20 cellular contexts compared by ENCODE assay signal in the genomic region with DNA sequence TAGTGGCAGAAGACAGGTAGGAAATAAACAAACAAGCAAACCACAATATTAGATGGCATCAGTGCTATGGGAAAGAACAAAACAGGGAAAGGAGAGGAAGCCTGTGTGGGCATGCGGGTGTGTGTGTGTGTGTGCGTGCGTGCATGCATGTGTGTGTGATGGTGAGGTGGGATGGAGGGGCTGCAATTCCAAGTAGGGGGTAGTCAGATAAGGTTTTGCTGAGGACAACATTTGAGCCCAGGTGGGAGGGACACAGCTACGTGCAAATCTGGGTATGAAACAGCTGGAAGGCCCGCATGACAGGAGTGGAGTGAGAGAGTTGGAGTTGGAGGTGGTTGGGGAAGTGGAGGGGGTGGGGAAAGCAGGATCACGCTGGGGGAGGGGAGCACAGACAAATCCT.
DNase-seq lines count a peak whose midpoint lies in the region; FAIRE-seq and TF ChIP-seq lines count a peak whose summit lies in the region.
"Had no signal": no experiment of that assay in that cellular context is flagged by ENCODE, and none has a peak within 500 bp of the region (broad histone marks: within the 10 kb centered on the region; RNA-seq: fewer than 3 reads in every experiment).

No MANE protein-coding gene starts in this region.

- TF ChIP-seq EP300 in H1 (IDR thresholded peaks at IDR 0.05; ENCODE audit: borderline replicate concordance in 1 of 2, low read depth in 2 of 2, low read length in 2 of 2) (no peak), tibial nerve (IDR thresholded peaks at IDR 0.05) (no peak)

- H3K27ac ChIP-seq in HEK293 (ENCODE audit: extremely low read depth, low read depth, low read length) = no peak overlapping the region
- H3K27ac ChIP-seq in H1 (ENCODE audit: low read depth, low read length) = no peak overlapping the region; the same call in 1 of the 2 replicates
- H3K27ac ChIP-seq in parathyroid adenoma = no peak overlapping the region
- no peak overlapping the region for H3K27ac ChIP-seq in tibial nerve
- H3K27ac ChIP-seq: BLaER1 treated with 17β-estradiol and CSF1 and Interleukin-3, amounts not matched to agents 10 nM and 100 nM had no signal

- H3K23ac ChIP-seq in H1 (ENCODE audit: insufficient read length) = no peak overlapping the region

- H3K36me3 ChIP-seq in HEK293 (ENCODE audit: control insufficient read depth in 2 of 2, insufficient read depth in 1 of 2, low read length in 2 of 2) (no peaks in the 10 kb centered on the region), H1 (ENCODE audit: control insufficient read depth in 2 of 4, insufficient read depth in 4 of 4, low read length in 3 of 4) (no peaks in the 10 kb centered on the region), parathyroid adenoma (ENCODE audit: control insufficient read depth, insufficient read depth, low read length) (no peaks in the 10 kb centered on the region), tibial nerve (no peaks in the 10 kb centered on the region)
- H3K36me3 ChIP-seq: BLaER1 treated with 17β-estradiol and CSF1 and Interleukin-3, amounts not matched to agents 10 nM and 100 nM had no signal

- H3K18ac ChIP-seq in H1 (ENCODE audit: extremely low read depth, low read length) = no peak overlapping the region; the same call in 1 of the 2 replicates

- no peak for TF ChIP-seq RAD21 in H1 (IDR thresholded peaks at IDR 0.05 in 1 of 2, conservative IDR thresholded peaks at IDR 0.05 in 1 of 2; ENCODE audit: low read depth in 2 of 2, low read length in 2 of 2)

- no peak overlapping the region for H3K14ac ChIP-seq in H1 (ENCODE audit: insufficient read length)

- peak overlapping the region; percentile 5; the same call in 1 of the 2 replicates for H2BK15ac ChIP-seq in H1 (ENCODE audit: low read length)

- H2BK5ac ChIP-seq in H1 (ENCODE audit: low read depth, low read length) = peak overlapping the region; percentile 66

- H4K5ac ChIP-seq in H1 (ENCODE audit: insufficient read length, low read depth, low read length) = no peak overlapping the region

- H3K4me2 ChIP-seq in H1 (ENCODE audit: insufficient read depth in 1 of 2, low read depth in 2 of 2, low read length in 2 of 2) (no peak overlapping the region; a peak in 1 of 4 replicates), parathyroid adenoma (ENCODE audit: low read length) (no peak overlapping the region)
- H3K4me2 ChIP-seq: BLaER1 treated with 17β-estradiol and CSF1 and Interleukin-3, amounts not matched to agents 10 nM and 100 nM had no signal

- POLR2A ChIA-PET in HEK293 (lab: Yijun Ruan, JAX) (interaction anchor here (0.6 kb wide), 1 partner anchor 263 kb away, joined by 3 read pairs; no protein-coding TSS in a partner anchor), H1 (lab: Charles Lee; ENCODE audit: partially characterized antibody) (no interaction called here)

- H2AFZ ChIP-seq in H1 (ENCODE audit: low read length) (peak overlapping the region; percentile 65; the same call in 1 of the 2 replicates), parathyroid adenoma (peak overlapping the region; percentile 61)

- DNase-seq in H1 (ENCODE audit: low read depth in 1 of 2, low spot score in 2 of 2) (no peak), left kidney (ENCODE audit: low read depth, low spot score) (peak; percentile 28), tibial nerve (ENCODE audit: low spot score in 2 of 2) (no peak)
- no peak for DNase-seq in activated T-cell treated with anti-CD3 and anti-CD28 coated beads, Interleukin-2, amount 50 U/mL, for 1 hour
- no peak for DNase-seq in central memory CD4-positive, alpha-beta T cell
- DNase-seq: CD4-positive, CD25-positive, alpha-beta regulatory T cell; CD8-positive, alpha-beta memory T cell; COR-L47; DMS 273 treated with DMSO at 0.1 percent for 48 hours; DMS53; DND-41; EL; HCEC 1CT; HFFc6 had no signal

- no peak overlapping the region for H2AK5ac ChIP-seq in H1 (ENCODE audit: low read depth, low read length)

- WGBS in H1 (ENCODE audit: extremely low coverage in 1 of 2, insufficient coverage in 1 of 2, insufficient read length in 1 of 2, insufficient replicate concordance in 2 of 2, low coverage in 1 of 2, low lambda C conversion rate in 2 of 2, missing lambda C conversion rate in 1 of 2), 2 experiments = 86% methylated on average over 5 of the region's 6 CpGs; no CpG with 5 or more reads in 1 of the 2 experiments
- WGBS in tibial nerve, 2 donors = 87 to 89% methylated on average over 6 of the region's 6 CpGs

- H3K9me3 ChIP-seq in HEK293 (ENCODE audit: control insufficient read depth, insufficient read depth, low read depth, low read length) = no peaks in the 10 kb centered on the region
- no peaks in the 10 kb centered on the region for H3K9me3 ChIP-seq in H1 (ENCODE audit: insufficient read depth in 2 of 2, low read depth in 1 of 2, low read length in 1 of 2)
- H3K9me3 ChIP-seq in parathyroid adenoma (ENCODE audit: control insufficient read depth, low read length) = no peaks in the 10 kb centered on the region
- H3K9me3 ChIP-seq in tibial nerve = no peaks in the 10 kb centered on the region
- H3K9me3 ChIP-seq: BLaER1 treated with 17β-estradiol and CSF1 and Interleukin-3, amounts not matched to agents 10 nM and 100 nM had no signal

- no peak overlapping the region for H4K8ac ChIP-seq in H1 (ENCODE audit: extremely low read depth, insufficient read depth, low read length)

- no peaks in the 10 kb centered on the region; the same call in 1 of the 2 replicates for H3K23me2 ChIP-seq in H1 (ENCODE audit: low read depth, low read length)

- CTCF ChIA-PET in HEK293 (lab: Yijun Ruan, JAX) (interaction anchor here (0.6 kb wide), 1 partner anchor 16 kb away, joined by 3 read pairs; no protein-coding TSS in a partner anchor), H1 (lab: Charles Lee; ENCODE audit: partially characterized antibody) (interaction anchor here (0.7 to 1.0 kb wide), 3 partner anchors 18 to 468 kb away, joined by 3 read pairs; no protein-coding TSS in a partner anchor)

- no peak overlapping the region for H3K4me3 ChIP-seq in HEK293 (ENCODE audit: low read depth, low read length)
- no peak overlapping the region for H3K4me3 ChIP-seq in H1 (ENCODE audit: extremely low read depth in 1 of 4, insufficient read depth in 2 of 4, low read depth in 3 of 4, low read length in 4 of 4)
- H3K4me3 ChIP-seq in parathyroid adenoma (ENCODE audit: low read depth, low read length) = no peak overlapping the region
- no peak overlapping the region for H3K4me3 ChIP-seq in tibial nerve
- H3K4me3 ChIP-seq: BLaER1 treated with 17β-estradiol and CSF1 and Interleukin-3, amounts not matched to agents 10 nM and 100 nM; GM12878 had no signal

- peak overlapping the region; percentile 93 for H3K4ac ChIP-seq in H1 (replicated peaks; ENCODE audit: insufficient read length, low read depth, low read length)

- H2BK12ac ChIP-seq in H1 (ENCODE audit: low read depth, low read length) = peak overlapping the region; percentile 68; the same call in 1 of the 2 replicates

- peak overlapping the region; percentile 10 for H2BK120ac ChIP-seq in H1 (replicated peaks; ENCODE audit: low read depth, low read length)

- no peak for TF ChIP-seq POLR2A in H1 (IDR thresholded peaks at IDR 0.05; ENCODE audit: control extremely low read depth in 1 of 2, low read depth in 2 of 2, low read length in 2 of 2)
- TF ChIP-seq POLR2A in tibial nerve (IDR thresholded peaks at IDR 0.05) = no peak

- peak overlapping the region; percentile 72; the same call in 1 of the 2 replicates for H2BK20ac ChIP-seq in H1 (ENCODE audit: low read length)

- no peak overlapping the region for H3K9ac ChIP-seq in H1 (replicated peaks in 1 of 4; ENCODE audit: extremely low read depth in 1 of 4, low read depth in 3 of 4, low read length in 3 of 4)
- H3K9ac ChIP-seq in parathyroid adenoma = no peak overlapping the region
- H3K9ac ChIP-seq: BLaER1 treated with 17β-estradiol and CSF1 and Interleukin-3, amounts not matched to agents 10 nM and 100 nM had no signal

- no peak for FAIRE-seq in H1 (lab: Jason Lieb, UNC)
- FAIRE-seq: GM12878, GM19239, H54 had no signal

- peak overlapping the region; percentile 57 for H3K56ac ChIP-seq in H1 (replicated peaks; ENCODE audit: insufficient read length, low read depth, low read length)

- no peaks in the 10 kb centered on the region for H3K79me1 ChIP-seq in H1 (ENCODE audit: low read depth, low read length)

- H3K4me1 ChIP-seq in HEK293 (ENCODE audit: control insufficient read depth, insufficient read depth, low read length) = no peaks in the 10 kb centered on the region
- H3K4me1 ChIP-seq in H1 (replicated peaks in 1 of 4; ENCODE audit: control insufficient read depth in 3 of 4, insufficient read depth in 4 of 4, low read length in 3 of 4) = no peaks in the 10 kb centered on the region; a peak in 2 of 7 replicates
- no peaks in the 10 kb centered on the region for H3K4me1 ChIP-seq in parathyroid adenoma
- H3K4me1 ChIP-seq in tibial nerve = peaks cover 0 to 15% (median 2%) of the 10 kb centered on the region in 4 donors

- no peak for TF ChIP-seq CTCF in HEK293 (tag by site-specific recombination; IDR thresholded peaks at IDR 0.05)
- no peak for TF ChIP-seq CTCF in H1 (IDR thresholded peaks at IDR 0.05; ENCODE audit: control extremely low read depth in 1 of 3, insufficient read depth in 1 of 3, low read depth in 1 of 3, low read length in 3 of 3)
- TF ChIP-seq CTCF in parathyroid adenoma (IDR thresholded peaks at IDR 0.05) = no peak
- TF ChIP-seq CTCF in tibial nerve (IDR thresholded peaks at IDR 0.05) = no peak

- H4K91ac ChIP-seq in H1 (replicated peaks; ENCODE audit: insufficient read length, low read length) = peak overlapping the region; percentile 91

- no peaks in the 10 kb centered on the region for H4K20me1 ChIP-seq in H1 (replicated peaks in 1 of 2; ENCODE audit: control insufficient read depth in 1 of 2, insufficient read depth in 2 of 2, low read length in 2 of 2)
- H4K20me1 ChIP-seq: BLaER1 treated with 17β-estradiol and CSF1 and Interleukin-3, amounts not matched to agents 10 nM and 100 nM had no signal

- H3K79me2 ChIP-seq in H1 (ENCODE audit: control insufficient read depth in 1 of 2, insufficient read depth in 2 of 2, low read length in 2 of 2) = no peaks in the 10 kb centered on the region
- H3K79me2 ChIP-seq in parathyroid adenoma = no peaks in the 10 kb centered on the region

- H3K27me3 ChIP-seq in H1 (replicated peaks in 1 of 4; ENCODE audit: control insufficient read depth in 3 of 4, extremely low read depth in 1 of 4, insufficient read depth in 3 of 4, low read length in 3 of 4) = no peaks in the 10 kb centered on the region
- H3K27me3 ChIP-seq in parathyroid adenoma (ENCODE audit: control insufficient read depth, insufficient read depth, low read length) = no peaks in the 10 kb centered on the region
- no peaks in the 10 kb centered on the region for H3K27me3 ChIP-seq in tibial nerve
- H3K27me3 ChIP-seq: BLaER1 treated with 17β-estradiol and CSF1 and Interleukin-3, amounts not matched to agents 10 nM and 100 nM had no signal

TF ChIP-seq in HEK293, 187 proteins besides CTCF, POLR2A, EP300 and RAD21 (continues in another document):
- TF ChIP-seq EGR2 (tag by site-specific recombination; IDR thresholded peaks at IDR 0.05; ENCODE audit: low read depth) = peak; percentile 90
- TF ChIP-seq ZNF521 (tag by site-specific recombination; IDR thresholded peaks at IDR 0.05) = no peak
- TF ChIP-seq ZNF16 (tag by site-specific recombination; IDR thresholded peaks at IDR 0.05; ENCODE audit: low read depth) = no peak

TF ChIP-seq in H1, 55 proteins besides CTCF, POLR2A, EP300 and RAD21 (continues in another document):
- TF ChIP-seq GABPA (IDR thresholded peaks at IDR 0.05; ENCODE audit: borderline replicate concordance, insufficient read depth, low read length) (no peak), ZNF274 (IDR thresholded peaks at IDR 0.05; ENCODE audit: borderline replicate concordance, extremely low read depth, low read length) (no peak)
